17 cellular contexts compared by ENCODE assay signal in genomic region chr10:122955892-122956291, GRCh38. TPM values are rescaled to one million over a fixed set of nuclear protein-coding genes. Genes with fewer than 3 reads are reported as not detected.
A peak's percentile ranks its signal among the peaks of the same experiment; 100 is the strongest.
DNase-seq lines count a peak whose midpoint lies in the region; ATAC-seq and TF ChIP-seq lines count a peak whose summit lies in the region.
"Had no signal": no experiment of that assay in that cellular context is flagged by ENCODE, and none has a peak within 500 bp of the region (broad histone marks: within the 10 kb centered on the region; RNA-seq: fewer than 3 reads in every experiment).

No MANE protein-coding gene starts in this region.

- no peak overlapping the region for H3K27ac ChIP-seq in body of pancreas

- intact Hi-C loops in natural killer cell (cut with micrococcal nuclease): no loop called here
- intact Hi-C loops in body of pancreas (cut with DNase I): no loop called here

- H3K4me3 Mint-ChIP-seq in natural killer cell (peak overlapping the region; percentile 15), IgD-negative memory B cell (peak overlapping the region in 3 of 4 donors; percentile 9 to 76 (median 28)), type B pancreatic cell (peak overlapping the region; percentile 2)
- H3K4me3 Mint-ChIP-seq in natural killer cell treated with Interleukin-12 subunit alpha and Interleukin-12 subunit beta and Interleukin-15 and Interleukin-18, amount 100 ng/mL, for 72 hours: no peak overlapping the region
- H3K4me3 Mint-ChIP-seq: H9 had no signal

- TF ChIP-seq CTCF in natural killer cell (IDR thresholded peaks at IDR 0.05): no peak
- no peak for TF ChIP-seq CTCF in type B pancreatic cell (conservative IDR thresholded peaks at IDR 0.05)
- TF ChIP-seq CTCF in body of pancreas (IDR thresholded peaks at IDR 0.05): no peak

- no peaks in the 10 kb centered on the region for H3K27me3 ChIP-seq in body of pancreas

- TF ChIP-seq POLR2A in body of pancreas (IDR thresholded peaks at IDR 0.05): no peak

- H3K36me3 ChIP-seq in body of pancreas (replicated peaks in 1 of 2; ENCODE audit: insufficient read depth in 1 of 2, low read depth in 2 of 2): no peaks in the 10 kb centered on the region

- 87 to 93% methylated on average over 1 of the region's 1 CpG for WGBS in body of pancreas, 2 donors

- peaks cover 0 to 3% (median 0%) of the 10 kb centered on the region in 3 donors for H3K9me3 ChIP-seq in body of pancreas

- H3K36me3 Mint-ChIP-seq in natural killer cell: no peaks in the 10 kb centered on the region
- peaks cover 10% of the 10 kb centered on the region for H3K36me3 Mint-ChIP-seq in natural killer cell treated with Interleukin-12 subunit alpha and Interleukin-12 subunit beta and Interleukin-15 and Interleukin-18, amount 100 ng/mL, for 72 hours
- no peaks in the 10 kb centered on the region for H3K36me3 Mint-ChIP-seq in IgD-negative memory B cell
- peaks cover 8% of the 10 kb centered on the region for H3K36me3 Mint-ChIP-seq in type B pancreatic cell
- H3K36me3 Mint-ChIP-seq: CD14-positive monocyte had no signal

- H3K27ac Mint-ChIP-seq in natural killer cell (peak overlapping the region in 1 of 2 donors; percentile 3), IgD-negative memory B cell (peak overlapping the region in 1 of 3 donors; percentile 75), type B pancreatic cell (no peak overlapping the region)
- H3K27ac Mint-ChIP-seq in natural killer cell treated with Interleukin-12 subunit alpha and Interleukin-12 subunit beta and Interleukin-15 and Interleukin-18, amount 100 ng/mL, for 72 hours: no peak overlapping the region
- H3K27ac Mint-ChIP-seq: CD14-positive monocyte, H9 had no signal

- peaks cover 22 to 28% of the 10 kb centered on the region in 2 donors for H3K4me1 Mint-ChIP-seq in natural killer cell
- peaks cover 15 to 29% of the 10 kb centered on the region in 2 donors for H3K4me1 Mint-ChIP-seq in natural killer cell treated with Interleukin-12 subunit alpha and Interleukin-12 subunit beta and Interleukin-15 and Interleukin-18, amount 100 ng/mL, for 72 hours (ENCODE audit: low read depth in 2 of 2)
- H3K4me1 Mint-ChIP-seq in IgD-negative memory B cell: peaks cover 12 to 22% (median 19%) of the 10 kb centered on the region in 3 donors
- peaks cover 18% of the 10 kb centered on the region for H3K4me1 Mint-ChIP-seq in type B pancreatic cell (ENCODE audit: unreplicated experiment)

- H3K9me3 Mint-ChIP-seq in natural killer cell (no peaks in the 10 kb centered on the region), IgD-negative memory B cell (no peaks in the 10 kb centered on the region), type B pancreatic cell (no peaks in the 10 kb centered on the region)
- H3K9me3 Mint-ChIP-seq in natural killer cell treated with Interleukin-12 subunit alpha and Interleukin-12 subunit beta and Interleukin-15 and Interleukin-18, amount 100 ng/mL, for 72 hours: no peaks in the 10 kb centered on the region

- H3K27me3 Mint-ChIP-seq in natural killer cell (ENCODE audit: low read depth in 2 of 2) (peaks cover 0 to 7% of the 10 kb centered on the region in 2 donors), IgD-negative memory B cell (peaks cover 2% of the 10 kb centered on the region), type B pancreatic cell (peaks cover 27% of the 10 kb centered on the region)
- peaks cover 0 to 2% of the 10 kb centered on the region in 2 donors for H3K27me3 Mint-ChIP-seq in natural killer cell treated with Interleukin-12 subunit alpha and Interleukin-12 subunit beta and Interleukin-15 and Interleukin-18, amount 100 ng/mL, for 72 hours

- ATAC-seq in natural killer cell (no peak), GM21367 (IDR thresholded peaks at IDR 0.05; ENCODE audit: unreplicated experiment) (no peak), GM19397 (IDR thresholded peaks at IDR 0.05; ENCODE audit: unreplicated experiment) (no peak), body of pancreas (no peak)
- ATAC-seq in natural killer cell treated with Interleukin-12 subunit alpha and Interleukin-12 subunit beta and Interleukin-15 and Interleukin-18, amount 100 ng/mL, for 72 hours: no peak

- H3K4me3 ChIP-seq in body of pancreas: no peak overlapping the region

- DNase-seq in natural killer cell (no peak), mucosa of gallbladder (ENCODE audit: low spot score) (peak; percentile 30), type B pancreatic cell (ENCODE audit: extremely low spot score, unreplicated experiment) (no peak), body of pancreas (no peak)
- no peak for DNase-seq in natural killer cell treated with Interleukin-12 subunit alpha and Interleukin-12 subunit beta and Interleukin-15 and Interleukin-18, amount 100 ng/mL, for 72 hours (ENCODE audit: low spot score)
- DNase-seq: CD8-positive, alpha-beta memory T cell; DMS53; GOT3; H9 had no signal

- peaks cover 20% of the 10 kb centered on the region for H3K4me1 ChIP-seq in body of pancreas

RNA-seq across cellular contexts. Expression of gene C10orf88, which starts 1.9 kb away (rescaled TPM):
- total RNA-seq in natural killer cell (1 to 10 TPM; 6.1 to 8.5 (median 7.2) TPM), mucosa of gallbladder (8.5 TPM), type B pancreatic cell (ENCODE audit: low replicate concordance) (8.1 and 13.0 TPM in 2 replicates), body of pancreas (1 to 10 TPM; 1.6 to 4.7 TPM)
- total RNA-seq in natural killer cell treated with Interleukin-12 subunit alpha and Interleukin-12 subunit beta and Interleukin-15 and Interleukin-18, amount 100 ng/mL, for 72 hours: 10 to 100 TPM; 12.7 to 16.0 TPM
- 5.3 TPM for polyA plus RNA-seq in IgD-negative memory B cell

RNA-seq across cellular contexts. Expression of gene PSTK, which starts 24.3 kb away (rescaled TPM):
- 10 to 100 TPM; 10.6 to 13.8 (median 13.7) TPM for total RNA-seq in natural killer cell
- total RNA-seq in natural killer cell treated with Interleukin-12 subunit alpha and Interleukin-12 subunit beta and Interleukin-15 and Interleukin-18, amount 100 ng/mL, for 72 hours: 1 to 10 TPM; 3.4 to 3.5 TPM
- 7.0 TPM for polyA plus RNA-seq in IgD-negative memory B cell
- total RNA-seq in mucosa of gallbladder: 9.4 TPM
- 4.6 and 5.0 TPM in 2 replicates for total RNA-seq in type B pancreatic cell (ENCODE audit: low replicate concordance)
- total RNA-seq in body of pancreas: 1 to 10 TPM; 1.6 to 1.8 TPM

RNA-seq across cellular contexts. Expression of gene FAM24A, which starts 45.5 kb away (rescaled TPM):
- total RNA-seq in natural killer cell (not detected), mucosa of gallbladder (not detected), type B pancreatic cell (ENCODE audit: low replicate concordance) (not detected in 2 replicates), body of pancreas (not detected)
- total RNA-seq in natural killer cell treated with Interleukin-12 subunit alpha and Interleukin-12 subunit beta and Interleukin-15 and Interleukin-18, amount 100 ng/mL, for 72 hours: not detected
- not detected for polyA plus RNA-seq in IgD-negative memory B cell
- total RNA-seq: CD8-positive, alpha-beta memory T cell; Daoy; H9; HT1080 had no signal
- polyA plus RNA-seq: AG04450; BJ; CD14-positive monocyte; CD8-positive, alpha-beta memory T cell had no signal

RNA-seq across cellular contexts. Expression of gene IKZF5, which starts 52.7 kb away (rescaled TPM):
- total RNA-seq in natural killer cell: 10 to 100 TPM; 40.3 to 65.0 (median 51.8) TPM
- 10 to 100 TPM; 21.4 to 22.1 TPM for total RNA-seq in natural killer cell treated with Interleukin-12 subunit alpha and Interleukin-12 subunit beta and Interleukin-15 and Interleukin-18, amount 100 ng/mL, for 72 hours
- 13.9 TPM for polyA plus RNA-seq in IgD-negative memory B cell
- total RNA-seq in mucosa of gallbladder: 15.3 TPM
- total RNA-seq in type B pancreatic cell (ENCODE audit: low replicate concordance): 12.0 and 12.6 TPM in 2 replicates
- total RNA-seq in body of pancreas: 10 to 100 TPM in 1 of 2 donors, 1 to 10 TPM in 1; 3.6 to 10.4 TPM

RNA-seq across cellular contexts. Expression of gene ACADSB, which starts 52.9 kb away (rescaled TPM):
- 10 to 100 TPM; 20.8 to 27.3 (median 22.4) TPM for total RNA-seq in natural killer cell
- total RNA-seq in natural killer cell treated with Interleukin-12 subunit alpha and Interleukin-12 subunit beta and Interleukin-15 and Interleukin-18, amount 100 ng/mL, for 72 hours: 10 to 100 TPM; 15.0 to 24.0 TPM
- polyA plus RNA-seq in IgD-negative memory B cell: 14.8 TPM
- total RNA-seq in mucosa of gallbladder: 36.1 TPM
- total RNA-seq in type B pancreatic cell (ENCODE audit: low replicate concordance): 27.3 and 31.1 TPM in 2 replicates
- 10 to 100 TPM; 13.8 to 21.8 TPM for total RNA-seq in body of pancreas
